ENCODE assay signal across 8 cellular contexts in genomic region chr16:2905241-2905987, GRCh38. TPM values are rescaled to one million over a fixed set of nuclear protein-coding genes. Genes with fewer than 3 reads are reported as not detected.
DNase-seq lines count a peak whose midpoint lies in the region; ATAC-seq and TF ChIP-seq lines count a peak whose summit lies in the region.

No MANE protein-coding gene starts in this region.

- H3K9me3 ChIP-seq in HUES6 (ENCODE audit: control insufficient read depth, insufficient read depth, low read depth, low read length) (no peaks in the 10 kb centered on the region), OCI-LY3 (ENCODE audit: insufficient read depth, low read length) (no peaks in the 10 kb centered on the region), mucosa of descending colon (no peaks in the 10 kb centered on the region)

- H4K20me1 ChIP-seq in OCI-LY3 (ENCODE audit: insufficient read depth, low read length): no peaks in the 10 kb centered on the region

- H2AFZ ChIP-seq in OCI-LY3 (ENCODE audit: low read depth, low read length): no peak overlapping the region

- no peak for TF ChIP-seq CTCF in OCI-LY3 (IDR thresholded peaks at IDR 0.05; ENCODE audit: low read depth, low read length)
- no peak for TF ChIP-seq CTCF in epithelial cell of proximal tubule (conservative IDR thresholded peaks at IDR 0.05; ENCODE audit: low read depth, low read length)
- no peak for TF ChIP-seq CTCF in mucosa of descending colon (IDR thresholded peaks at IDR 0.05)

- H3K36me3 ChIP-seq in HUES6 (ENCODE audit: control insufficient read depth, insufficient read depth, low read length): no peaks in the 10 kb centered on the region
- H3K36me3 ChIP-seq in OCI-LY3 (replicated peaks; ENCODE audit: low read depth, low read length): no peaks in the 10 kb centered on the region
- no peaks in the 10 kb centered on the region for H3K36me3 ChIP-seq in mucosa of descending colon (ENCODE audit: low read depth)

- peak overlapping the region; percentile 93 for H3K4me3 ChIP-seq in HUES6 (ENCODE audit: low read depth, low read length)
- peak overlapping the region; percentile 89 for H3K4me3 ChIP-seq in OCI-LY3 (ENCODE audit: low read length)
- peak overlapping the region; percentile 96 for H3K4me3 ChIP-seq in epithelial cell of proximal tubule (ENCODE audit: low read depth, low read length)
- H3K4me3 ChIP-seq in mucosa of descending colon: peak overlapping the region; percentile 74

- DNase-seq in Caki2 (ENCODE audit: low read depth): peak; percentile 99
- DNase-seq in activated T-cell treated with anti-CD3 and anti-CD28 coated beads for 4 hours: peak; percentile 76
- peak; percentile 89 for DNase-seq in epithelial cell of proximal tubule (ENCODE audit: low read depth)
- DNase-seq in mucosa of descending colon: peak; percentile 99 to 100 (median 100)
- DNase-seq in stimulated activated CD8-positive, alpha-beta memory T cell treated with anti-CD3 and anti-CD28 coated beads, Interleukin-4, amount 100 ng/mL, for 24 hours (ENCODE audit: low read depth): peak; percentile 89

- H3K9ac ChIP-seq in HUES6 (ENCODE audit: low read length): peak overlapping the region; percentile 84
- peak overlapping the region; percentile 91 for H3K9ac ChIP-seq in OCI-LY3 (ENCODE audit: low read length)

- H3K27me3 ChIP-seq in HUES6 (ENCODE audit: control insufficient read depth, insufficient read depth, low read length): no peaks in the 10 kb centered on the region
- H3K27me3 ChIP-seq in OCI-LY3 (ENCODE audit: low read depth, low read length): no peaks in the 10 kb centered on the region; the same call in 1 of the 2 replicates

- H3K4me1 ChIP-seq in HUES6 (ENCODE audit: control insufficient read depth, insufficient read depth, low read length) (peaks cover 4% of the 10 kb centered on the region), OCI-LY3 (ENCODE audit: low read length) (peaks cover 8% of the 10 kb centered on the region), mucosa of descending colon (ENCODE audit: low read depth) (peaks cover 8% of the 10 kb centered on the region)

- ATAC-seq in GM21390 (IDR thresholded peaks at IDR 0.05; ENCODE audit: unreplicated experiment) (peak; percentile 62), mucosa of descending colon (peak; percentile 85)

- in situ Hi-C loops in Caki2 (cut with HindIII; ENCODE audit: low pct_unique_long_range_greater_than_20kb, low sequenced_read_pairs): no loop called here

- H3K4me2 ChIP-seq in OCI-LY3 (ENCODE audit: low read length): peak overlapping the region; percentile 91

- intact Hi-C loops in mucosa of descending colon (cut with DNase I, micrococcal nuclease): no loop called here

- H3K79me2 ChIP-seq in OCI-LY3 (ENCODE audit: low read length): no peaks in the 10 kb centered on the region

- no peak overlapping the region; the same call in 1 of the 2 replicates for H3K27ac ChIP-seq in HUES6 (ENCODE audit: low read depth, low read length)
- peak overlapping the region; percentile 39 for H3K27ac ChIP-seq in OCI-LY3 (ENCODE audit: low read length)

RNA-seq across cellular contexts. Expression of gene FLYWCH1, which starts 6.3 kb away (rescaled TPM):
- 133 and 149 TPM in 2 replicates for total RNA-seq in Caki2 (2014; rRNA removed; shearing (Covaris generic); ENCODE audit: low replicate concordance)
- 28.0 and 47.1 TPM in 2 replicates for total RNA-seq in epithelial cell of proximal tubule
- 10 to 100 TPM; 26.6 to 46.0 (median 34.3) TPM for total RNA-seq in mucosa of descending colon

RNA-seq across cellular contexts. Expression of gene FLYWCH2, which starts 22.4 kb away (rescaled TPM):
- total RNA-seq in Caki2 (2014; rRNA removed; shearing (Covaris generic); ENCODE audit: low replicate concordance): 121 and 161 TPM in 2 replicates
- total RNA-seq in epithelial cell of proximal tubule: 49.6 and 55.5 TPM in 2 replicates
- 10 to 100 TPM; 23.3 to 26.9 (median 25.3) TPM for total RNA-seq in mucosa of descending colon

RNA-seq across cellular contexts. Expression of gene PRSS22, which starts 47.4 kb away (rescaled TPM):
- not detected in 2 replicates for total RNA-seq in Caki2 (2014; rRNA removed; shearing (Covaris generic); ENCODE audit: low replicate concordance)
- 9.5 and 11.1 TPM in 2 replicates for total RNA-seq in epithelial cell of proximal tubule
- total RNA-seq in mucosa of descending colon: 10 to 100 TPM in 1 of 3 donors, 1 to 10 TPM in 2; 1.6 to 29.0 (median 1.9) TPM

RNA-seq across cellular contexts. Expression of gene KREMEN2, which starts 58.7 kb away (rescaled TPM):
- total RNA-seq in Caki2 (2014; rRNA removed; shearing (Covaris generic); ENCODE audit: low replicate concordance): 18.2 and 32.8 TPM in 2 replicates
- 0.72 and 4.2 TPM in 2 replicates for total RNA-seq in epithelial cell of proximal tubule
- 1 to 10 TPM in 2 of 3 donors, under 1 TPM in 1; 0.22 to 1.7 (median 1.3) TPM for total RNA-seq in mucosa of descending colon
